1 cellular context compared by ENCODE assay signal in the genomic region with DNA sequence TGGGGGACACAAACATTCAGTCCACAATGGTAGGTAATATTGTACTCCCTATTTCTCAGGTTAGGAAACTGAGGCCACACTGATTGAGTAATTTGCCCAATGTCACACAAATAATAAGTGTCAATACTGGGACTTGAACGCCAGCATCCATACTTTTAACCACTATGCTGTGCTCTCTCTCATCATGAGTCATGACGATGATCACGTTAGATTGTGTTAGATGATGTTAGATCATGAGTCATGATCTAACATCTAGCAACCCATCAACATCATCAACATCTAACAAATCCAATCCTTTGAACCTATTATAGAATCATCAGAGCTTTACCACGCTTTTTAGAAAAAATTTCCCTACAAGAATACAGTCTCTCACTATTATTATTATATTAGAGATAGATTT.
TF ChIP-seq lines count a peak whose summit lies in the region.

No MANE protein-coding gene starts in this region.

TF ChIP-seq in K562, 482 proteins besides CTCF, POLR2A, EP300 and RAD21:
- TF ChIP-seq FOSL1 (tag; conservative IDR thresholded peaks at IDR 0.05) (0 out of 2 replicates have a peak, but pooled peaks have one; percentile 40), JUNB (CRISPR knock-in tag; conservative IDR thresholded peaks at IDR 0.05) (0 out of 2 replicates have a peak, but pooled peaks have one; percentile 15), MCM2 (IDR thresholded peaks at IDR 0.05; ENCODE audit: low read depth) (no peak)
- TF ChIP-seq, protein P1, sequence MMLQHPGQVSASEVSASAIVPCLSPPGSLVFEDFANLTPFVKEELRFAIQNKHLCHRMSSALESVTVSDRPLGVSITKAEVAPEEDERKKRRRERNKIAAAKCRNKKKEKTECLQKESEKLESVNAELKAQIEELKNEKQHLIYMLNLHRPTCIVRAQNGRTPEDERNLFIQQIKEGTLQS (IDR thresholded peaks at IDR 0.05): peak; percentile 29; the same call in 1 of the 2 replicates
- TF ChIP-seq, protein P1 (CRISPR knock-in tag; conservative IDR thresholded peaks at IDR 0.05): no peak
